21 cellular contexts compared by ENCODE assay signal in genomic region chr6:56259163-56259562, GRCh38. TPM values are rescaled to one million over a fixed set of nuclear protein-coding genes. Genes with fewer than 3 reads are reported as not detected.
"Had no signal": no experiment of that assay in that cellular context is flagged by ENCODE, and none has a peak within 500 bp of the region (broad histone marks: within the 10 kb centered on the region; RNA-seq: fewer than 3 reads in every experiment).

No MANE protein-coding gene starts in this region.

- DNase-seq: activated CD4-positive, alpha-beta memory T cell treated with anti-CD3 and anti-CD28 coated beads, Interleukin-2, amount 10 ng/mL, durations not matched to agents 7 days and 5 days; activated CD4-positive, alpha-beta T cell treated with anti-CD3 and anti-CD28 coated beads for 48 hours; activated CD4-positive, CD25-positive, alpha-beta regulatory T cell; activated CD8-positive, alpha-beta memory T cell treated with anti-CD3 and anti-CD28 coated beads, Interleukin-2, amount 10 ng/mL, durations not matched to agents 7 days and 5 days; activated naive CD4-positive, alpha-beta T cell; activated naive CD8-positive, alpha-beta T cell treated with anti-CD3 and anti-CD28 coated beads for 36 hours; amygdala; caudate nucleus; colonic mucosa; head of caudate nucleus; left ventricle myocardium superior; natural killer cell; stimulated activated naive B cell treated with anti-CD40 and anti-IgM and Interleukin-4, amounts not matched to agents 10 μg/mL and 1 μg/mL and 100 μg/mL, for 72 hours; T-cell had no signal

- H3K27ac Mint-ChIP-seq: activated CD4-positive, alpha-beta memory T cell treated with anti-CD3 and anti-CD28 coated beads, Interleukin-2, amount 10 ng/mL, durations not matched to agents 7 days and 5 days; activated CD8-positive, alpha-beta memory T cell treated with anti-CD3 and anti-CD28 coated beads, Interleukin-2, amount 10 ng/mL, durations not matched to agents 7 days and 5 days; activated naive CD8-positive, alpha-beta T cell treated with anti-CD3 and anti-CD28 coated beads for 36 hours; activated T-helper 17 cell treated with anti-CD3 and anti-CD28 coated beads, Interleukin-2, amount 50 U/mL, for 72 hours; memory B cell; natural killer cell; stimulated activated naive B cell treated with anti-CD40 and anti-IgM and Interleukin-4, amounts not matched to agents 10 μg/mL and 1 μg/mL and 100 μg/mL, for 72 hours; T-cell had no signal

- H3K36me3 Mint-ChIP-seq: activated CD8-positive, alpha-beta memory T cell treated with anti-CD3 and anti-CD28 coated beads, Interleukin-2, amount 10 ng/mL, durations not matched to agents 7 days and 5 days; activated naive CD8-positive, alpha-beta T cell treated with anti-CD3 and anti-CD28 coated beads for 36 hours; memory B cell; natural killer cell; stimulated activated naive B cell treated with anti-CD40 and anti-IgM and Interleukin-4, amounts not matched to agents 10 μg/mL and 1 μg/mL and 100 μg/mL, for 72 hours; T-cell had no signal

- FAIRE-seq: frontal cortex had no signal

- H3K36me3 ChIP-seq: colonic mucosa, neutrophil had no signal

- ATAC-seq: activated CD8-positive, alpha-beta memory T cell treated with anti-CD3 and anti-CD28 coated beads, Interleukin-2, amount 10 ng/mL, durations not matched to agents 7 days and 5 days; activated T-helper 17 cell treated with anti-CD3 and anti-CD28 coated beads, Interleukin-2, amount 50 U/mL, for 72 hours; body of pancreas; left ventricle myocardium superior; natural killer cell; sciatic nerve; stimulated activated naive B cell treated with anti-CD40 and anti-IgM and Interleukin-4, amounts not matched to agents 10 μg/mL and 1 μg/mL and 100 μg/mL, for 72 hours; T-cell had no signal

- H3K9me3 Mint-ChIP-seq: activated CD4-positive, alpha-beta memory T cell treated with anti-CD3 and anti-CD28 coated beads, Interleukin-2, amount 10 ng/mL, durations not matched to agents 7 days and 5 days; activated naive CD8-positive, alpha-beta T cell treated with anti-CD3 and anti-CD28 coated beads for 36 hours; activated T-helper 17 cell treated with anti-CD3 and anti-CD28 coated beads, Interleukin-2, amount 50 U/mL, for 72 hours had no signal

- H3K4me1 ChIP-seq: body of pancreas, colonic mucosa had no signal

- H3K4me1 Mint-ChIP-seq: activated CD4-positive, alpha-beta memory T cell treated with anti-CD3 and anti-CD28 coated beads, Interleukin-2, amount 10 ng/mL, durations not matched to agents 7 days and 5 days; activated CD8-positive, alpha-beta memory T cell treated with anti-CD3 and anti-CD28 coated beads, Interleukin-2, amount 10 ng/mL, durations not matched to agents 7 days and 5 days; activated naive CD8-positive, alpha-beta T cell treated with anti-CD3 and anti-CD28 coated beads for 36 hours; activated T-helper 17 cell treated with anti-CD3 and anti-CD28 coated beads, Interleukin-2, amount 50 U/mL, for 72 hours; memory B cell; natural killer cell; stimulated activated naive B cell treated with anti-CD40 and anti-IgM and Interleukin-4, amounts not matched to agents 10 μg/mL and 1 μg/mL and 100 μg/mL, for 72 hours; T-cell had no signal

- H3K4me3 ChIP-seq: body of pancreas, colonic mucosa had no signal

- H3K27ac ChIP-seq: body of pancreas, colonic mucosa, neutrophil had no signal

- H3K4me3 Mint-ChIP-seq: activated CD4-positive, alpha-beta memory T cell treated with anti-CD3 and anti-CD28 coated beads, Interleukin-2, amount 10 ng/mL, durations not matched to agents 7 days and 5 days; activated CD8-positive, alpha-beta memory T cell treated with anti-CD3 and anti-CD28 coated beads, Interleukin-2, amount 10 ng/mL, durations not matched to agents 7 days and 5 days; activated naive CD8-positive, alpha-beta T cell treated with anti-CD3 and anti-CD28 coated beads for 36 hours; activated T-helper 17 cell treated with anti-CD3 and anti-CD28 coated beads, Interleukin-2, amount 50 U/mL, for 72 hours; memory B cell; natural killer cell; stimulated activated naive B cell treated with anti-CD40 and anti-IgM and Interleukin-4, amounts not matched to agents 10 μg/mL and 1 μg/mL and 100 μg/mL, for 72 hours; T-cell had no signal

- H3K27me3 Mint-ChIP-seq: activated CD4-positive, alpha-beta memory T cell treated with anti-CD3 and anti-CD28 coated beads, Interleukin-2, amount 10 ng/mL, durations not matched to agents 7 days and 5 days; activated CD8-positive, alpha-beta memory T cell treated with anti-CD3 and anti-CD28 coated beads, Interleukin-2, amount 10 ng/mL, durations not matched to agents 7 days and 5 days; activated naive CD8-positive, alpha-beta T cell treated with anti-CD3 and anti-CD28 coated beads for 36 hours; activated T-helper 17 cell treated with anti-CD3 and anti-CD28 coated beads, Interleukin-2, amount 50 U/mL, for 72 hours; memory B cell; stimulated activated naive B cell treated with anti-CD40 and anti-IgM and Interleukin-4, amounts not matched to agents 10 μg/mL and 1 μg/mL and 100 μg/mL, for 72 hours; T-cell had no signal

- H3K9me3 ChIP-seq: body of pancreas, colonic mucosa, neutrophil had no signal

- H3K27me3 ChIP-seq: body of pancreas, colonic mucosa, neutrophil had no signal

RNA-seq across cellular contexts. Expression of gene COL21A1, which starts 11.8 kb away (rescaled TPM):
- total RNA-seq: activated CD4-positive, alpha-beta memory T cell treated with anti-CD3 and anti-CD28 coated beads, Interleukin-2, amount 10 ng/mL, durations not matched to agents 7 days and 5 days; activated CD8-positive, alpha-beta memory T cell treated with anti-CD3 and anti-CD28 coated beads, Interleukin-2, amount 10 ng/mL, durations not matched to agents 7 days and 5 days; activated naive CD8-positive, alpha-beta T cell treated with anti-CD3 and anti-CD28 coated beads for 36 hours; activated T-helper 17 cell treated with anti-CD3 and anti-CD28 coated beads, Interleukin-2, amount 50 U/mL, for 72 hours; epithelial cell of proximal tubule; natural killer cell; T-cell had no signal
